In genomic region chr12:94427520-94428381, GRCh38 we compare ENCODE assay signal across 10 cellular contexts. TPM values are rescaled to one million over a fixed set of nuclear protein-coding genes. Genes with fewer than 3 reads are reported as not detected.
DNase-seq lines count a peak whose midpoint lies in the region; ATAC-seq and TF ChIP-seq lines count a peak whose summit lies in the region.
"Had no signal": no experiment of that assay in that cellular context is flagged by ENCODE, and none has a peak within 500 bp of the region (broad histone marks: within the 10 kb centered on the region; RNA-seq: fewer than 3 reads in every experiment).

No MANE protein-coding gene starts in this region.

- no peak for TF ChIP-seq POLR2A in esophagus muscularis mucosa (IDR thresholded peaks at IDR 0.05; ENCODE audit: low read depth)

- peak overlapping the region; percentile 59 to 74 (median 66) for H3K27ac ChIP-seq in esophagus muscularis mucosa (replicated peaks in 1 of 4)
- H3K27ac ChIP-seq in CD4-positive, alpha-beta T cell (ENCODE audit: low read depth, low read length): no peak overlapping the region

- DNase-seq in ELR (ENCODE audit: low read depth): peak; percentile 11
- peak; percentile 61 for DNase-seq in NCI-H2029 (lab: John Stamatoyannopoulos, UW)
- no peak for DNase-seq in esophagus muscularis mucosa (ENCODE audit: extremely low spot score)
- DNase-seq in putamen (ENCODE audit: low spot score): peak; percentile 11
- no peak for DNase-seq in CD4-positive, alpha-beta T cell
- DNase-seq in HT-29 (ENCODE audit: low spot score): no peak
- DNase-seq: dorsolateral prefrontal cortex had no signal

- H3K36me3 Mint-ChIP-seq in CD4-positive, alpha-beta T cell (ENCODE audit: low read depth): peaks cover 69% of the 10 kb centered on the region

- peaks cover 0 to 19% (median 12%) of the 10 kb centered on the region in 4 donors for H3K9me3 ChIP-seq in esophagus muscularis mucosa
- peaks cover 19% of the 10 kb centered on the region for H3K9me3 ChIP-seq in CD4-positive, alpha-beta T cell (ENCODE audit: control insufficient read depth, low read length)

- H3K27me3 ChIP-seq in esophagus muscularis mucosa: no peaks in the 10 kb centered on the region
- no peaks in the 10 kb centered on the region for H3K27me3 ChIP-seq in CD4-positive, alpha-beta T cell (ENCODE audit: control insufficient read depth, insufficient read depth, low read length)
- H3K27me3 ChIP-seq: dorsolateral prefrontal cortex had no signal

- peaks cover 4 to 27% (median 26%) of the 10 kb centered on the region in 4 donors for H3K4me1 ChIP-seq in esophagus muscularis mucosa

- WGBS in esophagus muscularis mucosa: 17% methylated on average over 3 of the region's 3 CpGs

- intact Hi-C loops in esophagus muscularis mucosa (cut with DNase I): no loop called here
- intact Hi-C loops in CD4-positive, alpha-beta T cell (cut with DNase I, micrococcal nuclease): no loop called here

- H3K36me3 ChIP-seq in esophagus muscularis mucosa: no peaks in the 10 kb centered on the region

- no peak for TF ChIP-seq EP300 in esophagus muscularis mucosa (IDR thresholded peaks at IDR 0.05)

- H3K9me3 Mint-ChIP-seq in CD4-positive, alpha-beta T cell: peaks cover 22% of the 10 kb centered on the region

- POLR2A ChIA-PET in CD4-positive, alpha-beta T cell (lab: Charles Lee): no interaction called here

- ATAC-seq in GM18907 (IDR thresholded peaks at IDR 0.05; ENCODE audit: unreplicated experiment) (no peak), HG03378 (IDR thresholded peaks at IDR 0.05; ENCODE audit: unreplicated experiment) (no peak)
- no peak for ATAC-seq in CD4-positive, alpha-beta T cell (ENCODE audit: poor library complexity)
- ATAC-seq: Panc1 had no signal

- TF ChIP-seq CTCF in esophagus muscularis mucosa (IDR thresholded peaks at IDR 0.05): no peak
- TF ChIP-seq CTCF in CD4-positive, alpha-beta T cell (IDR thresholded peaks at IDR 0.05): no peak

- H3K27ac Mint-ChIP-seq in CD4-positive, alpha-beta T cell: no peak overlapping the region

- H3K4me1 Mint-ChIP-seq in CD4-positive, alpha-beta T cell (ENCODE audit: low read depth): peaks cover 7% of the 10 kb centered on the region

- no peak overlapping the region for H3K4me3 Mint-ChIP-seq in CD4-positive, alpha-beta T cell

- peak overlapping the region; percentile 5 to 24 (median 16) for H3K4me3 ChIP-seq in esophagus muscularis mucosa

- CTCF ChIA-PET in CD4-positive, alpha-beta T cell (lab: Charles Lee): no interaction called here

- H3K27me3 Mint-ChIP-seq in CD4-positive, alpha-beta T cell: no peaks in the 10 kb centered on the region

RNA-seq across cellular contexts. Expression of gene CEP83, which starts 31.9 kb away (rescaled TPM):
- total RNA-seq in esophagus muscularis mucosa: 10 to 100 TPM in 1 of 4 donors, 1 to 10 TPM in 3; 6.7 to 21.2 (median 8.3) TPM
- total RNA-seq in CD4-positive, alpha-beta T cell: 10 to 100 TPM in 1 of 2 experiments, 1 to 10 TPM in 1; 9.4 to 12.1 TPM
- 17.7 and 20.0 TPM in 2 replicates for total RNA-seq in HT-29 (2014; rRNA removed; shearing (Covaris generic))

Comparison
In these comparisons a context has a peak if more than half of its experiments do, and no peak if none do; other contexts are left out.
1. DNase-seq: peak in ELR (single experiment), NCI-H2029 (single experiment) and putamen (single experiment); none in esophagus muscularis mucosa (single experiment), CD4-positive, alpha-beta T cell (0 of 10) and HT-29 (single experiment).